ENCODE assay signal across 19 cellular contexts in the genomic region with DNA sequence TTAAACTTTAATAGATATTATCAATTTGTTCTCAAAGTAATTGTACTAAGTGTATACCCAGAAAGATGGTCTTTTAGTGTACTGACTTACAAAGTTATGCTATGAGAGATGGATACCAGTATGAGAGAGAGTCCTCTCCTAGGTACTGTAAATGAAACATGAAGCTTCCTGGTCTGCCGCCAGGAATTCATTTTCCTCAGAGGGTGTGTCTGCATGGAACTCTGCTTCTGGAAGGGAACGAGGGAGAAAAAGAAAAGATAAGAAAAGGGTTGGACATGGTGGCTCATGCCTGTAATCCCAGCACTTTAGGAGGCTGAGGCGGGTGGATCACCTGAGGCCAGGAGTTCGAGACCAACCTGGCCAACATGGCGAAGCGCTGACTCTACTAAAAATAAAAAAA. TPM values are rescaled to one million over a fixed set of nuclear protein-coding genes. Genes with fewer than 3 reads are reported as not detected.
A peak's percentile ranks its signal among the peaks of the same experiment; 100 is the strongest.
DNase-seq lines count a peak whose midpoint lies in the region; ATAC-seq, FAIRE-seq and TF ChIP-seq lines count a peak whose summit lies in the region.
"Had no signal": no experiment of that assay in that cellular context is flagged by ENCODE, and none has a peak within 500 bp of the region (broad histone marks: within the 10 kb centered on the region; RNA-seq: fewer than 3 reads in every experiment).

No MANE protein-coding gene starts in this region.

- no peaks in the 10 kb centered on the region for H3K36me3 ChIP-seq in CD4-positive, CD25-positive, alpha-beta regulatory T cell (ENCODE audit: control insufficient read depth, insufficient read depth, low read length)
- H3K36me3 ChIP-seq in bronchial epithelial cell (ENCODE audit: control insufficient read depth, insufficient read depth, low read length), result no peaks in the 10 kb centered on the region

- no peak overlapping the region for H3K27ac Mint-ChIP-seq in CD4-positive, CD25-positive, alpha-beta regulatory T cell
- H3K27ac Mint-ChIP-seq in IgD-negative memory B cell, result peak overlapping the region in 2 of 3 donors; percentile 59 to 89
- no peak overlapping the region for H3K27ac Mint-ChIP-seq in stimulated activated effector memory CD8-positive, alpha-beta T cell treated with anti-CD3 and anti-CD28 coated beads, Interleukin-12 subunit alpha, Interleukin-12 subunit beta, amount 100 ng/mL, for 72 hours
- H3K27ac Mint-ChIP-seq: GM23338 had no signal

- FAIRE-seq in bronchial epithelial cell (lab: Jason Lieb, UNC), result no peak
- FAIRE-seq: A549 had no signal

- no peak overlapping the region for H3K4me3 ChIP-seq in CD4-positive, CD25-positive, alpha-beta regulatory T cell (ENCODE audit: low read depth, low read length)
- H3K4me3 ChIP-seq in bronchial epithelial cell (ENCODE audit: low read depth, low read length), result no peak overlapping the region
- H3K4me3 ChIP-seq: A549, GM23338, SJCRH30 had no signal

- no peaks in the 10 kb centered on the region for H3K36me3 Mint-ChIP-seq in CD4-positive, CD25-positive, alpha-beta regulatory T cell
- H3K36me3 Mint-ChIP-seq in IgD-negative memory B cell, result no peaks in the 10 kb centered on the region
- H3K36me3 Mint-ChIP-seq in stimulated activated effector memory CD8-positive, alpha-beta T cell treated with anti-CD3 and anti-CD28 coated beads, Interleukin-12 subunit alpha, Interleukin-12 subunit beta, amount 100 ng/mL, for 72 hours, result peaks cover 31% of the 10 kb centered on the region

- no peak for DNase-seq in CD4-positive, CD25-positive, alpha-beta regulatory T cell
- DNase-seq in bronchial epithelial cell (ENCODE audit: low read depth) (peak; percentile 4), myocyte (ENCODE audit: low read depth) (peak; percentile 39), RKO (ENCODE audit: low spot score) (no peak), NCI-H345 (lab: John Stamatoyannopoulos, UW) (no peak), NCI-H1436 treated with DMSO at 0.1 percent for 48 hours (lab: John Stamatoyannopoulos, UW) (no peak)
- no peak for DNase-seq in stimulated activated effector memory CD8-positive, alpha-beta T cell treated with anti-CD3 and anti-CD28 coated beads, Interleukin-12 subunit alpha, Interleukin-12 subunit beta, amount 100 ng/mL, for 72 hours (ENCODE audit: low spot score in 2 of 2)
- DNase-seq: C1 segment of cervical spinal cord; MM.1S; NCI-H1092 treated with DMSO at 0.1 percent for 48 hours; NCI-H1694; NCI-H524 treated with DMSO at 0.1 percent for 48 hours; NK-92 treated with Interleukin-12 subunit alpha and Interleukin-12 subunit beta, amount 100 ng/mL, for 24 hours; OCI-M1 had no signal

- H3K27me3 Mint-ChIP-seq in CD4-positive, CD25-positive, alpha-beta regulatory T cell, result peaks cover 32% of the 10 kb centered on the region
- no peaks in the 10 kb centered on the region for H3K27me3 Mint-ChIP-seq in IgD-negative memory B cell

- H3K4me1 ChIP-seq in CD4-positive, CD25-positive, alpha-beta regulatory T cell (ENCODE audit: control insufficient read depth, insufficient read depth, low read length, poor library complexity, severe bottlenecking), result peaks cover 16% of the 10 kb centered on the region

- peaks cover 0 to 4% (median 0%) of the 10 kb centered on the region in 7 donors for H3K9me3 Mint-ChIP-seq in CD4-positive, CD25-positive, alpha-beta regulatory T cell
- no peaks in the 10 kb centered on the region for H3K9me3 Mint-ChIP-seq in IgD-negative memory B cell
- H3K9me3 Mint-ChIP-seq in stimulated activated effector memory CD8-positive, alpha-beta T cell treated with anti-CD3 and anti-CD28 coated beads, Interleukin-12 subunit alpha, Interleukin-12 subunit beta, amount 100 ng/mL, for 72 hours, result no peaks in the 10 kb centered on the region

- no peak for ATAC-seq in CD4-positive, CD25-positive, alpha-beta regulatory T cell (ENCODE audit: low read depth in 2 of 2)
- ATAC-seq in stimulated activated effector memory CD8-positive, alpha-beta T cell treated with anti-CD3 and anti-CD28 coated beads, Interleukin-12 subunit alpha, Interleukin-12 subunit beta, amount 100 ng/mL, for 72 hours, result no peak
- ATAC-seq: A549, GM23338, HCT116 had no signal

- no peak for TF ChIP-seq CTCF in bronchial epithelial cell (IDR thresholded peaks at IDR 0.05; ENCODE audit: insufficient read depth, low read length, severe bottlenecking)

- H3K4me3 Mint-ChIP-seq in CD4-positive, CD25-positive, alpha-beta regulatory T cell, result peak overlapping the region in 3 of 4 donors; percentile 61 to 92 (median 63)
- peak overlapping the region in 1 of 4 donors; percentile 56 for H3K4me3 Mint-ChIP-seq in IgD-negative memory B cell
- no peak overlapping the region for H3K4me3 Mint-ChIP-seq in stimulated activated effector memory CD8-positive, alpha-beta T cell treated with anti-CD3 and anti-CD28 coated beads, Interleukin-12 subunit alpha, Interleukin-12 subunit beta, amount 100 ng/mL, for 72 hours
- H3K4me3 Mint-ChIP-seq: GM23338 had no signal

- no peak overlapping the region for H3K27ac ChIP-seq in CD4-positive, CD25-positive, alpha-beta regulatory T cell (ENCODE audit: insufficient read depth, low read length, poor library complexity, severe bottlenecking)
- H3K27ac ChIP-seq: A549, SJCRH30 had no signal

- no peaks in the 10 kb centered on the region for H3K9me3 ChIP-seq in CD4-positive, CD25-positive, alpha-beta regulatory T cell (ENCODE audit: control insufficient read depth in 2 of 2, low read length in 2 of 2)
- H3K9me3 ChIP-seq: A549, SJCRH30 had no signal

- peaks cover 6 to 25% (median 11%) of the 10 kb centered on the region in 4 donors for H3K4me1 Mint-ChIP-seq in CD4-positive, CD25-positive, alpha-beta regulatory T cell
- H3K4me1 Mint-ChIP-seq in IgD-negative memory B cell, result peaks cover 13 to 24% (median 14%) of the 10 kb centered on the region in 3 donors
- peaks cover 6% of the 10 kb centered on the region for H3K4me1 Mint-ChIP-seq in stimulated activated effector memory CD8-positive, alpha-beta T cell treated with anti-CD3 and anti-CD28 coated beads, Interleukin-12 subunit alpha, Interleukin-12 subunit beta, amount 100 ng/mL, for 72 hours

- H3K27me3 ChIP-seq in CD4-positive, CD25-positive, alpha-beta regulatory T cell (ENCODE audit: control insufficient read depth, insufficient read depth, low read length), result peaks cover 6% of the 10 kb centered on the region
- no peaks in the 10 kb centered on the region for H3K27me3 ChIP-seq in bronchial epithelial cell (ENCODE audit: control insufficient read depth, insufficient read depth, low read length)
- H3K27me3 ChIP-seq: SJCRH30 had no signal

RNA-seq across cellular contexts. Expression of a gene that starts 2.2 kb away (rescaled TPM):
- total RNA-seq in CD4-positive, CD25-positive, alpha-beta regulatory T cell, result 82.0 TPM
- 100 to 1,000 TPM; 106 to 146 (median 127) TPM for polyA plus RNA-seq in CD4-positive, CD25-positive, alpha-beta regulatory T cell
- polyA plus RNA-seq in IgD-negative memory B cell, result 116 TPM
- total RNA-seq in bronchial epithelial cell, result 62.7 and 72.7 TPM in 2 replicates
- total RNA-seq in myocyte, result 115 and 134 TPM in 2 replicates
- polyA plus RNA-seq in myocyte (2012), result 53.8 TPM

RNA-seq across cellular contexts. Expression of a gene that starts 28.3 kb away (rescaled TPM):
- 26.7 TPM for total RNA-seq in CD4-positive, CD25-positive, alpha-beta regulatory T cell
- polyA plus RNA-seq in CD4-positive, CD25-positive, alpha-beta regulatory T cell, result 100 to 1,000 TPM; 113 to 142 (median 137) TPM
- polyA plus RNA-seq in IgD-negative memory B cell, result 111 TPM
- total RNA-seq in bronchial epithelial cell, result 61.7 and 74.0 TPM in 2 replicates
- total RNA-seq in myocyte, result 48.2 and 51.4 TPM in 2 replicates
- polyA plus RNA-seq in myocyte (2012), result 48.2 TPM

RNA-seq across cellular contexts. Expression of a gene that starts 30.8 kb away (rescaled TPM):
- total RNA-seq in CD4-positive, CD25-positive, alpha-beta regulatory T cell, result 45.1 TPM
- 10 to 100 TPM in 1 of 4 donors, 1 to 10 TPM in 3; 8.1 to 10.0 (median 9.2) TPM for polyA plus RNA-seq in CD4-positive, CD25-positive, alpha-beta regulatory T cell
- polyA plus RNA-seq in IgD-negative memory B cell, result 5.4 TPM
- 18.4 and 19.8 TPM in 2 replicates for total RNA-seq in bronchial epithelial cell
- 59.6 and 61.0 TPM in 2 replicates for total RNA-seq in myocyte
- polyA plus RNA-seq in myocyte (2012), result 12.4 TPM

Comparison
In these comparisons a context has a peak if more than half of its experiments do, and no peak if none do; other contexts are left out.
1. DNase-seq: peak in bronchial epithelial cell (single experiment) and myocyte (single experiment); none in CD4-positive, CD25-positive, alpha-beta regulatory T cell (0 of 3), RKO (single experiment), NCI-H345 (single experiment), NCI-H1436 treated with DMSO at 0.1 percent for 48 hours (single experiment) and stimulated activated effector memory CD8-positive, alpha-beta T cell treated with anti-CD3 and anti-CD28 coated beads, Interleukin-12 subunit alpha, Interleukin-12 subunit beta, amount 100 ng/mL, for 72 hours (0 of 2).
2. H3K27ac Mint-ChIP-seq: peak in IgD-negative memory B cell (2 of 3); none in CD4-positive, CD25-positive, alpha-beta regulatory T cell (0 of 3) and stimulated activated effector memory CD8-positive, alpha-beta T cell treated with anti-CD3 and anti-CD28 coated beads, Interleukin-12 subunit alpha, Interleukin-12 subunit beta, amount 100 ng/mL, for 72 hours (single experiment).